In genomic region chr11:107669156-107669740, GRCh38 we compare ENCODE assay signal across 38 cellular contexts. TPM values are rescaled to one million over a fixed set of nuclear protein-coding genes. Genes with fewer than 3 reads are reported as not detected.
"Had no signal": no experiment of that assay in that cellular context is flagged by ENCODE, and none has a peak within 500 bp of the region (broad histone marks: within the 10 kb centered on the region; RNA-seq: fewer than 3 reads in every experiment).

No MANE protein-coding gene starts in this region.

- H3K36me3 Mint-ChIP-seq: activated naive CD4-positive, alpha-beta T cell treated with anti-CD3 and anti-CD28 coated beads, Interleukin-2, amount 10 ng/mL, durations not matched to agents 7 days and 5 days; activated naive CD8-positive, alpha-beta T cell treated with anti-CD3 and anti-CD28 coated beads, Interleukin-2, amount 10 ng/mL, durations not matched to agents 7 days and 5 days; immature natural killer cell; mesothelial cell of epicardium; naive thymus-derived CD8-positive, alpha-beta T cell; type B pancreatic cell had no signal

- H3K27me3 ChIP-seq: heart left ventricle, uterus had no signal

- H3K27me3 Mint-ChIP-seq: type B pancreatic cell had no signal

- H3K9me3 ChIP-seq: heart left ventricle, spleen, uterus had no signal

- H3K9me3 Mint-ChIP-seq: activated naive CD4-positive, alpha-beta T cell treated with anti-CD3 and anti-CD28 coated beads, Interleukin-2, amount 10 ng/mL, durations not matched to agents 7 days and 5 days; activated naive CD8-positive, alpha-beta T cell treated with anti-CD3 and anti-CD28 coated beads, Interleukin-2, amount 10 ng/mL, durations not matched to agents 7 days and 5 days; activated T-helper 1 cell treated with anti-CD3 and anti-CD28 coated beads, Interleukin-12 subunit alpha, Interleukin-12 subunit beta, Interleukin-2, Interleukin-4 antibody, amounts not matched to agents 30 ng/mL and 10 ng/mL and 1 ng/mL, durations not matched to agents 14 hours and 24 hours and 36 hours; effector memory CD8-positive, alpha-beta T cell; mesothelial cell of epicardium; naive thymus-derived CD8-positive, alpha-beta T cell; neural crest cell; T-helper 2 cell treated with Interferon-gamma antibody and Interleukin-4, amounts not matched to agents 5 μg/mL and 100 μg/mL, for 36 hours; type B pancreatic cell had no signal

- H3K4me1 ChIP-seq: heart left ventricle, spleen, uterus had no signal

- H3K4me3 Mint-ChIP-seq: activated naive CD4-positive, alpha-beta T cell treated with anti-CD3 and anti-CD28 coated beads, Interleukin-2, amount 10 ng/mL, durations not matched to agents 7 days and 5 days; activated naive CD8-positive, alpha-beta T cell treated with anti-CD3 and anti-CD28 coated beads, Interleukin-2, amount 10 ng/mL, durations not matched to agents 7 days and 5 days; activated T-helper 1 cell treated with anti-CD3 and anti-CD28 coated beads, Interleukin-12 subunit alpha, Interleukin-12 subunit beta, Interleukin-2, Interleukin-4 antibody, amounts not matched to agents 30 ng/mL and 10 ng/mL and 1 ng/mL, durations not matched to agents 14 hours and 24 hours and 36 hours; effector memory CD8-positive, alpha-beta T cell; immature natural killer cell; mesothelial cell of epicardium; naive thymus-derived CD8-positive, alpha-beta T cell; neural crest cell; T-helper 2 cell treated with Interferon-gamma antibody and Interleukin-4, amounts not matched to agents 5 μg/mL and 100 μg/mL, for 36 hours; type B pancreatic cell had no signal

- H3K27ac ChIP-seq: coronary artery, dorsolateral prefrontal cortex, heart left ventricle, spleen, uterus, VCaP had no signal

- H3K36me3 ChIP-seq: heart left ventricle, spleen, uterus had no signal

- H3K4me3 ChIP-seq: coronary artery, dorsolateral prefrontal cortex, heart left ventricle, spleen, uterus had no signal

- H3K27ac Mint-ChIP-seq: activated naive CD4-positive, alpha-beta T cell treated with anti-CD3 and anti-CD28 coated beads, Interleukin-2, amount 10 ng/mL, durations not matched to agents 7 days and 5 days; activated naive CD8-positive, alpha-beta T cell treated with anti-CD3 and anti-CD28 coated beads, Interleukin-2, amount 10 ng/mL, durations not matched to agents 7 days and 5 days; activated T-helper 1 cell treated with anti-CD3 and anti-CD28 coated beads, Interleukin-12 subunit alpha, Interleukin-12 subunit beta, Interleukin-2, Interleukin-4 antibody, amounts not matched to agents 30 ng/mL and 10 ng/mL and 1 ng/mL, durations not matched to agents 14 hours and 24 hours and 36 hours; effector memory CD8-positive, alpha-beta T cell; immature natural killer cell; mesothelial cell of epicardium; naive thymus-derived CD8-positive, alpha-beta T cell; T-helper 2 cell treated with Interferon-gamma antibody and Interleukin-4, amounts not matched to agents 5 μg/mL and 100 μg/mL, for 36 hours; type B pancreatic cell had no signal

- H3K4me1 Mint-ChIP-seq: activated naive CD4-positive, alpha-beta T cell treated with anti-CD3 and anti-CD28 coated beads, Interleukin-2, amount 10 ng/mL, durations not matched to agents 7 days and 5 days; activated naive CD8-positive, alpha-beta T cell treated with anti-CD3 and anti-CD28 coated beads, Interleukin-2, amount 10 ng/mL, durations not matched to agents 7 days and 5 days; immature natural killer cell had no signal

- DNase-seq: activated CD4-positive, alpha-beta T cell treated with anti-CD3 and anti-CD28 coated beads for 48 hours; activated CD4-positive, alpha-beta T cell treated with anti-CD3 and anti-CD28 coated beads, Interleukin-2, amount 50 U/mL, for 48 hours; activated CD8-positive, alpha-beta memory T cell treated with anti-CD3 and anti-CD28 coated beads, Interleukin-2, amount 50 U/mL, for 4 hours; activated gamma-delta T cell; activated naive CD4-positive, alpha-beta T cell treated with anti-CD3 and anti-CD28 coated beads, Interleukin-2, amount 10 ng/mL, durations not matched to agents 7 days and 5 days; activated naive CD8-positive, alpha-beta T cell treated with anti-CD3 and anti-CD28 coated beads, Interleukin-2, amount 10 ng/mL, durations not matched to agents 7 days and 5 days; activated T-cell treated with anti-CD3 and anti-CD28 coated beads, Interleukin-2, amount 50 U/mL, for 1 hour; amniotic stem cell; cerebellar nuclear complex; dorsolateral prefrontal cortex; effector memory CD8-positive, alpha-beta T cell; erythroblast; foreskin fibroblast; heart left ventricle; hypothalamus; immature natural killer cell; kidney; left colon; mammary epithelial cell; naive thymus-derived CD8-positive, alpha-beta T cell; occipital lobe; right cardiac atrium; spleen; stimulated activated naive CD4-positive, alpha-beta T cell treated with Interleukin-2 at 50 U/mL for 16 hours; T-helper 1 cell; uterus had no signal

- ATAC-seq: effector memory CD8-positive, alpha-beta T cell; heart left ventricle; left colon; naive thymus-derived CD8-positive, alpha-beta T cell; right cardiac atrium had no signal

RNA-seq across cellular contexts. Expression of gene SLN, which starts 42.6 kb away (rescaled TPM):
- total RNA-seq: activated CD8-positive, alpha-beta memory T cell treated with anti-CD3 and anti-CD28 coated beads for 36 hours; activated naive CD8-positive, alpha-beta T cell treated with anti-CD3 and anti-CD28 coated beads, Interleukin-2, amount 10 ng/mL, durations not matched to agents 7 days and 5 days; activated T-helper 1 cell treated with anti-CD3 and anti-CD28 coated beads, Interleukin-12 subunit alpha, Interleukin-12 subunit beta, Interleukin-2, Interleukin-4 antibody, amounts not matched to agents 30 ng/mL and 10 ng/mL and 1 ng/mL, durations not matched to agents 14 hours and 24 hours and 36 hours; fibroblast of lung; kidney; left colon; liver; mammary epithelial cell; mesothelial cell of epicardium; naive thymus-derived CD8-positive, alpha-beta T cell; neural crest cell; pulmonary artery endothelial cell; subcutaneous adipose tissue had no signal
- polyA plus RNA-seq: fibroblast of lung; immature natural killer cell; liver; mammary epithelial cell; naive thymus-derived CD8-positive, alpha-beta T cell had no signal
